ENCODE assay signal across 8 cellular contexts in the genomic region with DNA sequence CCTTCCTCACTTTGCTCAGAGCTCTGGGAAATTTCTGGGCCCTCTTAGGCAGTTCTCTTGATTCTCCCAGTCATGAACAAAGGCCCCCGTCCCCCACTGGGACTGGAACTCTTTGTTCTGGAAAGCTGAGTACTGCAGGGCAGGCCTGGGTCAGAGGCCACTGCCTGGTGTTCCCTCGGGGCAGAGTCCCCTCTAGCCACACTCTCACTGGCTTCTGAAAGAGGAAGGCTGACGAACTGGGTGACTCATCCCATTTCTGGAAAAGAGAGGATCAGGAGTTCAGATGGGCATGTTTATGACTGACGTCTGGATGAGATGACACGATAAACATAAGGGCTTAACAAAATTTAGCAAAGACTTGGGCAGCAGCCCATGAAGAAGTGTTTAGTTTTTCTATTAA. TPM values are rescaled to one million over a fixed set of nuclear protein-coding genes. Genes with fewer than 3 reads are reported as not detected.
DNase-seq lines count a peak whose midpoint lies in the region; ATAC-seq and TF ChIP-seq lines count a peak whose summit lies in the region.

No MANE protein-coding gene starts in this region.

- H3K27ac ChIP-seq in HUES48 (ENCODE audit: low read depth, low read length) = peak overlapping the region; percentile 51

- peaks cover 16% of the 10 kb centered on the region for H3K4me1 ChIP-seq in HUES48 (ENCODE audit: control insufficient read depth, insufficient read depth, low read length)

- ATAC-seq in HG03097 (IDR thresholded peaks at IDR 0.05; ENCODE audit: low FRiP score, unreplicated experiment) (no peak), GM18907 (IDR thresholded peaks at IDR 0.05; ENCODE audit: unreplicated experiment) (no peak), GM21423 (IDR thresholded peaks at IDR 0.05; ENCODE audit: unreplicated experiment) (no peak)

- H3K4me3 ChIP-seq in HUES48 (ENCODE audit: low read depth, low read length) (no peak overlapping the region), cardiac fibroblast (replicated peaks in 1 of 2; ENCODE audit: low read depth in 2 of 2, low read length in 2 of 2) (no peak overlapping the region), lower leg skin (ENCODE audit: low read depth, poor library complexity, severe bottlenecking) (no peak overlapping the region)

- no peak overlapping the region for H3K9ac ChIP-seq in HUES48 (ENCODE audit: low read depth, low read length)

- H3K27me3 ChIP-seq in HUES48 (ENCODE audit: control insufficient read depth, insufficient read depth, low read length) = no peaks in the 10 kb centered on the region

- H3K36me3 ChIP-seq in HUES48 (ENCODE audit: control insufficient read depth, insufficient read depth, low read length) = no peaks in the 10 kb centered on the region

- no peak for TF ChIP-seq POLR2A in lower leg skin (IDR thresholded peaks at IDR 0.05)

- no peaks in the 10 kb centered on the region; the same call in 1 of the 2 replicates for H3K9me3 ChIP-seq in HUES48 (ENCODE audit: control insufficient read depth, insufficient read depth, low read length)

- 48 to 50% methylated on average over 2 to 5 of the region's 5 CpGs for WGBS in lower leg skin, 2 donors

- DNase-seq in AG08396 (ENCODE audit: low spot score) (peak; percentile 47), cardiac fibroblast (ENCODE audit: low read depth in 2 of 2) (peak; percentile 79 to 82), lower leg skin (ENCODE audit: low spot score in 2 of 2) (peak; percentile 41 to 90), mesenteric fat pad (ENCODE audit: low spot score) (no peak)

- intact Hi-C loops in lower leg skin (cut with DNase I; ENCODE audit: low total_unique reads) = no loop called here

- TF ChIP-seq CTCF in cardiac fibroblast (IDR thresholded peaks at IDR 0.05; ENCODE audit: low read depth, low read length) = no peak
- no peak for TF ChIP-seq CTCF in lower leg skin (IDR thresholded peaks at IDR 0.05)

RNA-seq across cellular contexts. Expression of gene DDX3X, which starts 47.7 kb away (rescaled TPM):
- total RNA-seq in lower leg skin = 100 to 1,000 TPM; 170 to 252 (median 224) TPM
- 490 TPM for total RNA-seq in mesenteric fat pad
